Comparison of ENCODE assay signal across 13 cellular contexts in genomic region chr1:11944358-11944981, GRCh38. TPM values are rescaled to one million over a fixed set of nuclear protein-coding genes. Genes with fewer than 3 reads are reported as not detected.
DNase-seq lines count a peak whose midpoint lies in the region; ATAC-seq and TF ChIP-seq lines count a peak whose summit lies in the region.
"Had no signal": no experiment of that assay in that cellular context is flagged by ENCODE, and none has a peak within 500 bp of the region (broad histone marks: within the 10 kb centered on the region; RNA-seq: fewer than 3 reads in every experiment).

No MANE protein-coding gene starts in this region.

- peak overlapping the region; percentile 66 for H3K27ac Mint-ChIP-seq in chondrocyte (ENCODE audit: unreplicated experiment)

- in situ Hi-C loops in GM13977 (cut with MboI; ENCODE audit: low pct_unique_long_range_greater_than_20kb, low sequenced_read_pairs, unreplicated experiment) = no loop called here

- no peak overlapping the region for H3K4me3 Mint-ChIP-seq in chondrocyte (ENCODE audit: unreplicated experiment)

- H3K4me1 Mint-ChIP-seq in chondrocyte (ENCODE audit: low read depth) = peaks cover 12% of the 10 kb centered on the region

- peaks cover 39% of the 10 kb centered on the region for H3K4me1 ChIP-seq in psoas muscle

- H3K36me3 Mint-ChIP-seq in chondrocyte (ENCODE audit: low read depth) = peaks cover 19% of the 10 kb centered on the region

- H3K27ac ChIP-seq in psoas muscle = peak overlapping the region; percentile 69
- H3K27ac ChIP-seq: PC-9, thoracic aorta had no signal

- no peaks in the 10 kb centered on the region for H3K27me3 Mint-ChIP-seq in chondrocyte (ENCODE audit: low read depth)

- intact Hi-C loops in psoas muscle (cut with DNase I) = loop anchor here in 1 of 2 donors (5.0 kb wide), 1 partner anchor 33 kb away; no protein-coding TSS in a partner anchor

- ATAC-seq in psoas muscle (peak; percentile 51 to 80 (median 66)), GM21526 (IDR thresholded peaks at IDR 0.05; ENCODE audit: low FRiP score, unreplicated experiment) (no peak), GM21576 (IDR thresholded peaks at IDR 0.05; ENCODE audit: unreplicated experiment) (no peak)
- ATAC-seq: K562 had no signal

- peaks cover 0 to 5% of the 10 kb centered on the region in 2 donors for H3K36me3 ChIP-seq in psoas muscle (ENCODE audit: insufficient read depth in 1 of 2, low read depth in 1 of 2)

- TF ChIP-seq CTCF in chondrocyte (IDR thresholded peaks at IDR 0.05) (no peak), psoas muscle (IDR thresholded peaks at IDR 0.05) (no peak), GM13977 (IDR thresholded peaks at IDR 0.05; ENCODE audit: extremely low read depth, insufficient read depth, missing control alignments) (no peak)

- H3K27me3 ChIP-seq in psoas muscle (ENCODE audit: insufficient read depth in 3 of 3, low read length in 2 of 3) = no peaks in the 10 kb centered on the region

- H3K9me3 ChIP-seq in psoas muscle = no peaks in the 10 kb centered on the region
- H3K9me3 ChIP-seq: thoracic aorta had no signal

- DNase-seq in NCI-H1092 (lab: John Stamatoyannopoulos, UW) = peak; percentile 79
- DNase-seq in NCI-H2171 treated with DMSO at 0.1 percent for 48 hours (lab: John Stamatoyannopoulos, UW) = peak; percentile 91
- DNase-seq in chondrocyte (ENCODE audit: low spot score) = no peak
- peak in 1 of 2 donors; percentile 68 for DNase-seq in psoas muscle
- no peak for DNase-seq in GM13977 (ENCODE audit: low spot score)
- DNase-seq: activated T-cell treated with anti-CD3 and anti-CD28 coated beads for 4 hours, DMS53, kidney, PC-9 had no signal

- no peaks in the 10 kb centered on the region for H3K9me3 Mint-ChIP-seq in chondrocyte (ENCODE audit: low read depth)

- 29 to 37% (median 31%) methylated on average over 12 of the region's 12 CpGs for WGBS in psoas muscle, 3 donors

- no peak overlapping the region for H3K4me3 ChIP-seq in psoas muscle
- H3K4me3 ChIP-seq: K562, PC-9, thoracic aorta had no signal

RNA-seq across cellular contexts. Expression of gene PLOD1, which starts 10.0 kb away (rescaled TPM):
- total RNA-seq in chondrocyte = 344 to 509 TPM (median 477 TPM) in 3 replicates
- total RNA-seq in psoas muscle = 10 to 100 TPM; 25.1 to 52.3 (median 35.7) TPM
- 10 to 100 TPM; 33.5 to 48.6 (median 39.1) TPM for polyA plus RNA-seq in psoas muscle

RNA-seq across cellular contexts. Expression of gene KIAA2013, which starts 18.2 kb away (rescaled TPM):
- total RNA-seq in chondrocyte = 46.3 to 51.4 TPM (median 47.6 TPM) in 3 replicates
- 10 to 100 TPM; 29.7 to 35.8 (median 33.4) TPM for total RNA-seq in psoas muscle
- 10 to 100 TPM; 24.4 to 79.7 (median 34.7) TPM for polyA plus RNA-seq in psoas muscle

RNA-seq across cellular contexts. Expression of gene MFN2, which starts 35.8 kb away (rescaled TPM):
- 53.1 to 68.8 TPM (median 56.6 TPM) in 3 replicates for total RNA-seq in chondrocyte
- total RNA-seq in psoas muscle = 100 to 1,000 TPM; 245 to 542 (median 320) TPM
- 100 to 1,000 TPM; 163 to 225 (median 177) TPM for polyA plus RNA-seq in psoas muscle

Comparison
In these comparisons a context has a peak if more than half of its experiments do, and no peak if none do; other contexts are left out.
1. DNase-seq: peak in NCI-H1092 (single experiment) and NCI-H2171 treated with DMSO at 0.1 percent for 48 hours (single experiment); none in chondrocyte (single experiment) and GM13977 (single experiment).
2. ATAC-seq: peak in psoas muscle (4 of 4); none in GM21526 (single experiment) and GM21576 (single experiment).